ENCODE assay signal across 9 cellular contexts in genomic region chr21:24428539-24429186, GRCh38.
DNase-seq lines count a peak whose midpoint lies in the region; ATAC-seq and TF ChIP-seq lines count a peak whose summit lies in the region.
"Had no signal": no experiment of that assay in that cellular context is flagged by ENCODE, and none has a peak within 500 bp of the region (broad histone marks: within the 10 kb centered on the region; RNA-seq: fewer than 3 reads in every experiment).

No MANE protein-coding gene starts in this region.

- no TSS peak for BruUV-seq in PC-9 (replicated peaks; lab: Mats Ljungman, UMichigan)

- H4K20me1 ChIP-seq in PC-9 (ENCODE audit: insufficient read depth), result no peaks in the 10 kb centered on the region

- H2AFZ ChIP-seq in PC-9, result peak overlapping the region; percentile 66; the same call in 1 of the 2 replicates

- peak; percentile 82 for ATAC-seq in HG02763 (IDR thresholded peaks at IDR 0.05; ENCODE audit: unreplicated experiment)

- no peaks in the 10 kb centered on the region for H3K9me2 ChIP-seq in PC-9 (ENCODE audit: insufficient read depth)

- intact Hi-C loops in PC-9 (cut with micrococcal nuclease; ENCODE audit: unreplicated experiment) (no loop called here), colonic mucosa (cut with DNase I) (no loop called here)

- no peaks in the 10 kb centered on the region for H3F3A ChIP-seq in PC-9 (ENCODE audit: insufficient read depth, low read depth)

- DNase-seq in activated CD4-positive, alpha-beta T cell treated with anti-CD3 and anti-CD28 coated beads for 48 hours, result peak; percentile 12
- no peak for DNase-seq in activated CD4-positive, alpha-beta T cell treated with anti-CD3 and anti-CD28 coated beads, Interleukin-2, amount 50 U/mL, for 1 hour
- DNase-seq in PC-9, result no peak
- no peak for DNase-seq in colonic mucosa
- DNase-seq in SKM-1 (lab: John Stamatoyannopoulos, UW; ENCODE audit: unreplicated experiment), result no peak
- DNase-seq in activated CD4-positive, alpha-beta T cell treated with anti-CD3 and anti-CD28 coated beads, Interleukin-2, amount 50 U/mL, for 4 hours, result no peak
- DNase-seq: central memory CD4-positive, alpha-beta T cell had no signal

- H3K4me3 ChIP-seq in PC-9 (peak overlapping the region; percentile 26; the same call in 1 of the 2 replicates), skeletal muscle satellite cell (ENCODE audit: low read length) (no peak overlapping the region), colonic mucosa (no peak overlapping the region)

- POLR2A ChIA-PET in PC-9 (lab: Charles Lee; ENCODE audit: unreplicated experiment), result no interaction called here

- H3K9ac ChIP-seq in skeletal muscle satellite cell (ENCODE audit: low read depth, low read length) (no peak overlapping the region), colonic mucosa (ENCODE audit: low read depth in 2 of 2, low read length in 2 of 2) (no peak overlapping the region)

- H3K27me3 ChIP-seq in PC-9 (ENCODE audit: insufficient read depth, low read depth) (no peaks in the 10 kb centered on the region), skeletal muscle satellite cell (ENCODE audit: control insufficient read depth, insufficient read depth, low read length) (no peaks in the 10 kb centered on the region), colonic mucosa (no peaks in the 10 kb centered on the region)

- H3K79me2 ChIP-seq in PC-9 (ENCODE audit: low read depth), result no peaks in the 10 kb centered on the region

- H3K9me3 ChIP-seq in PC-9 (ENCODE audit: insufficient read depth, low read depth) (no peaks in the 10 kb centered on the region), skeletal muscle satellite cell (replicated peaks; ENCODE audit: low read length) (no peaks in the 10 kb centered on the region), colonic mucosa (no peaks in the 10 kb centered on the region)

- no peak for TF ChIP-seq CTCF in PC-9 (conservative IDR thresholded peaks at IDR 0.05)
- no peak for TF ChIP-seq CTCF in colonic mucosa (IDR thresholded peaks at IDR 0.05)

- peak overlapping the region; percentile 53; the same call in 1 of the 2 replicates for H3K4me2 ChIP-seq in PC-9
- peak overlapping the region; percentile 50 for H3K4me2 ChIP-seq in skeletal muscle satellite cell (ENCODE audit: low read length)

- H3K36me3 ChIP-seq in PC-9 (ENCODE audit: low read depth) (no peaks in the 10 kb centered on the region), skeletal muscle satellite cell (ENCODE audit: insufficient read depth, low read length) (no peaks in the 10 kb centered on the region), colonic mucosa (no peaks in the 10 kb centered on the region)

- H3K27ac ChIP-seq in PC-9, result no peak overlapping the region
- H3K27ac ChIP-seq in colonic mucosa, result no peak overlapping the region

- CTCF ChIA-PET in PC-9 (lab: Charles Lee), result no interaction called here

- no peaks in the 10 kb centered on the region for H3K4me1 ChIP-seq in PC-9 (replicated peaks; ENCODE audit: insufficient read depth)
- H3K4me1 ChIP-seq in skeletal muscle satellite cell (ENCODE audit: control insufficient read depth, insufficient read depth, low read length), result no peaks in the 10 kb centered on the region
- no peaks in the 10 kb centered on the region for H3K4me1 ChIP-seq in colonic mucosa
